Comparison of ENCODE assay signal across 8 cellular contexts in genomic region chr21:34383724-34384415, GRCh38.
DNase-seq lines count a peak whose midpoint lies in the region; ATAC-seq lines count a peak whose summit lies in the region.
"Not testable (repeated sequence)": the region's sequence is repeated elsewhere in the genome, so short reads cannot be mapped to it uniquely, and the experiment has no call there.

No MANE protein-coding gene starts in this region.

- not testable (repeated sequence) for H3K27ac Mint-ChIP-seq in activated naive CD8-positive, alpha-beta T cell treated with anti-CD3 and anti-CD28 coated beads, Interleukin-2, amount 50 U/mL, for 24 hours

- not testable (repeated sequence) for H3K4me3 Mint-ChIP-seq in activated naive CD8-positive, alpha-beta T cell treated with anti-CD3 and anti-CD28 coated beads, Interleukin-2, amount 50 U/mL, for 24 hours

- not testable (repeated sequence) for H3K9me3 Mint-ChIP-seq in activated naive CD8-positive, alpha-beta T cell treated with anti-CD3 and anti-CD28 coated beads, Interleukin-2, amount 50 U/mL, for 24 hours

- peak; percentile 96 for ATAC-seq in GM18520 (IDR thresholded peaks at IDR 0.05; ENCODE audit: unreplicated experiment)
- peak; percentile 82 for ATAC-seq in GM19395 (IDR thresholded peaks at IDR 0.05; ENCODE audit: unreplicated experiment)
- peak; percentile 94 for ATAC-seq in GM21528 (IDR thresholded peaks at IDR 0.05; ENCODE audit: low FRiP score, unreplicated experiment)
- ATAC-seq in HG02763 (IDR thresholded peaks at IDR 0.05; ENCODE audit: unreplicated experiment), result peak; percentile 95
- ATAC-seq in HG03097 (IDR thresholded peaks at IDR 0.05; ENCODE audit: low FRiP score, unreplicated experiment), result peak; percentile 61
- peak; percentile 64 for ATAC-seq in HG03571 (IDR thresholded peaks at IDR 0.05; ENCODE audit: unreplicated experiment)
- ATAC-seq in activated naive CD8-positive, alpha-beta T cell treated with anti-CD3 and anti-CD28 coated beads, Interleukin-2, amount 50 U/mL, for 24 hours, result peak; percentile 90
- peak; percentile 90 for ATAC-seq in stimulated activated naive CD8-positive, alpha-beta T cell treated with anti-CD3 and anti-CD28 coated beads, Interleukin-15, Interleukin-2, amounts not matched to agents 100 U/mL and 50 U/mL, for 24 hours

- not testable (repeated sequence) for H3K4me1 Mint-ChIP-seq in activated naive CD8-positive, alpha-beta T cell treated with anti-CD3 and anti-CD28 coated beads, Interleukin-2, amount 50 U/mL, for 24 hours

- not testable (repeated sequence) for H3K36me3 Mint-ChIP-seq in activated naive CD8-positive, alpha-beta T cell treated with anti-CD3 and anti-CD28 coated beads, Interleukin-2, amount 50 U/mL, for 24 hours (ENCODE audit: low read depth)

- not testable (repeated sequence) for DNase-seq in activated naive CD8-positive, alpha-beta T cell treated with anti-CD3 and anti-CD28 coated beads, Interleukin-2, amount 50 U/mL, for 24 hours; stimulated activated naive CD8-positive, alpha-beta T cell treated with anti-CD3 and anti-CD28 coated beads, Interleukin-15, Interleukin-2, amounts not matched to agents 100 U/mL and 50 U/mL, for 24 hours

- H3K27me3 Mint-ChIP-seq in activated naive CD8-positive, alpha-beta T cell treated with anti-CD3 and anti-CD28 coated beads, Interleukin-2, amount 50 U/mL, for 24 hours, result not testable (repeated sequence)
